8 cellular contexts compared by ENCODE assay signal in the genomic region with DNA sequence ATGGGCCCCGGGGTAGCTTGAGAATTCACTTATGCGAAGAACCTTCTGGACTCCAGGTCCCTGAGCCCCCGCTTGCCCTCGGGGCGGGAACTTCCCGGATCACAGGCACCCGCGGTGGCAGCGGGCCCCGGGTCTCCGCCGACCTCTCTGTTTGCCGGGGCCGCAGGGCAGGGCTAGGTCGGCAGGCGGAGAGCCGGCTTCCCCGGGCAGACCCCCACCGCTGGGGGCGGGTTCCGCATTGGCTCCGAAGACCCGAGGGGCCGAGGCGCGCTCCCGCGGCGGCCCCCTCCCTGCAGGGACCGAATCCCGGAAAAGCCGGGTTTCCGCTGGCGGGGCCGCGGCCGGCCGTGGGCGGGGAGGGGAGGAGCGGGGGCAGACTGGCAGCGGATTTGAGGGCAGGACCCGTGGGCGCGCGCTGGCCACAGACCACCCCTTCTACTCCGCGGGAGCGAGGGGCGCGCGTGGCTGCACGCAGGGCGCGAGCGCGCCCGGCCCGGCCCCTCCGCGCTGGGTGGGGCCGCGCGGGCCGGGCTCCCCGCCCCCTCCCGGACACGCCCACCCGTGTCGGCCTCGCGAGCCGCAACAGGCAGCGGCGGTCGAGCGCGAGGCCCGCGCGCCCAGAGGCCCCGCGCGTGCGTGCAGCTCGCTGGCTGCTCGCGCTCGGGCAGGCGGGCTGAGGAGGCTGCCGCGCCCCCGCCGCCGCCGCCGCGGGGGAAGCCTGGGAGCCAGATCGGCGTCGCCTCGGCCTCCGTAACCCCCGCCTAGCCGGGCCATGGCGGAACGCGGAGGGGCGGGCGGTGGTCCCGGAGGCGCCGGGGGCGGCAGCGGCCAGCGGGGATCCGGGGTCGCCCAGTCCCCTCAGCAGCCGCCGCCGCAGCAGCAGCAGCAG. TPM values are rescaled to one million over a fixed set of nuclear protein-coding genes. Genes with fewer than 3 reads are reported as not detected.
A peak's percentile ranks its signal among the peaks of the same experiment; 100 is the strongest.
DNase-seq lines count a peak whose midpoint lies in the region; ATAC-seq and TF ChIP-seq lines count a peak whose summit lies in the region.

A gene (plus strand): TSS at position 558 of the 889 bp plus-strand sequence. CDS start 215 bp downstream, at position 773.

- peaks cover 20% of the 10 kb centered on the region for H3K36me3 ChIP-seq in GM06990 (ENCODE audit: control insufficient read depth, insufficient read depth, low read length)

- POLR2A ChIA-PET in activated CD8-positive, alpha-beta T cell treated with anti-CD3 and anti-CD28 coated beads for 36 hours (lab: Charles Lee), result interaction anchor here (0.8 to 11.1 kb wide), 9 partner anchors 11 to 96 kb away, joined by 3 to 131 read pairs (median 3); a partner anchor contains a TSS

- peak; percentile 63 for ATAC-seq in activated CD8-positive, alpha-beta T cell treated with anti-CD3 and anti-CD28 coated beads for 36 hours
- ATAC-seq in HG02938 (IDR thresholded peaks at IDR 0.05; ENCODE audit: unreplicated experiment), result no peak

- peak within 1 kb of the TSS; percentile 90 for H3K27ac Mint-ChIP-seq in HFFc6
- peak within 1 kb of the TSS; percentile 95 for H3K27ac Mint-ChIP-seq in activated CD8-positive, alpha-beta T cell treated with anti-CD3 and anti-CD28 coated beads for 36 hours

- TF ChIP-seq POLR2A in lower leg skin (IDR thresholded peaks at IDR 0.05), result no peak

- H3K27me3 Mint-ChIP-seq in HFFc6 (ENCODE audit: insufficient read depth), result no peaks in the 10 kb centered on the region; the same call in none of the 2 replicates
- H3K27me3 Mint-ChIP-seq in activated CD8-positive, alpha-beta T cell treated with anti-CD3 and anti-CD28 coated beads for 36 hours, result no peaks in the 10 kb centered on the region

- DNase-seq in GM06990 (ENCODE audit: extremely low read depth, insufficient read length), result peak; percentile 85
- peak; percentile 71 for DNase-seq in HFFc6
- peak; percentile 43 for DNase-seq in NCI-H2171 treated with DMSO at 0.1 percent for 48 hours (lab: John Stamatoyannopoulos, UW)
- DNase-seq in activated CD8-positive, alpha-beta T cell treated with anti-CD3 and anti-CD28 coated beads for 36 hours, result peak; percentile 80
- DNase-seq in ecto neural progenitor cell (ENCODE audit: low spot score), result peak; percentile 82
- peak; percentile 47 to 93 for DNase-seq in lower leg skin (ENCODE audit: low spot score in 2 of 2)
- peak; percentile 40 to 67 (median 62) for DNase-seq in stimulated activated CD4-positive, alpha-beta T cell treated with anti-CD3 and anti-CD28 coated beads, TNF-alpha, amount 100 ng/mL, for 1 hour (ENCODE audit: low read depth in 3 of 3, low spot score in 1 of 3)

- intact Hi-C loops in activated CD8-positive, alpha-beta T cell treated with anti-CD3 and anti-CD28 coated beads for 36 hours (cut with micrococcal nuclease), result loop anchor here (2.0 kb wide), 1 partner anchor 57 kb away; no protein-coding TSS in a partner anchor
- intact Hi-C loops in lower leg skin (cut with DNase I; ENCODE audit: low total_unique reads), result loop anchor here (10.0 kb wide), 1 partner anchor 65 kb away; no protein-coding TSS in a partner anchor

- WGBS in lower leg skin, 2 donors, result 0 to 1% methylated on average over 18 to 25 of the region's 120 CpGs

- TF ChIP-seq CTCF in GM06990 (IDR thresholded peaks at IDR 0.05; ENCODE audit: insufficient read depth, low read length, poor library complexity, severe bottlenecking) (no peak), HFFc6 (IDR thresholded peaks at IDR 0.05) (0 out of 2 replicates have a peak, but pooled peaks have one; percentile 17), lower leg skin (IDR thresholded peaks at IDR 0.05) (no peak)
- TF ChIP-seq CTCF in activated CD8-positive, alpha-beta T cell treated with anti-CD3 and anti-CD28 coated beads for 36 hours (IDR thresholded peaks at IDR 0.05), result no peak

- H3K36me3 Mint-ChIP-seq in HFFc6 (ENCODE audit: low read depth), result peaks cover 56% of the 10 kb centered on the region
- H3K36me3 Mint-ChIP-seq in activated CD8-positive, alpha-beta T cell treated with anti-CD3 and anti-CD28 coated beads for 36 hours (ENCODE audit: low read depth), result peaks cover 69% of the 10 kb centered on the region

- no peaks in the 10 kb centered on the region for H3K27me3 ChIP-seq in GM06990 (replicated peaks; ENCODE audit: control insufficient read depth, insufficient read depth, low read length)

- H3K9me3 Mint-ChIP-seq in HFFc6, result no peaks in the 10 kb centered on the region
- H3K9me3 Mint-ChIP-seq in activated CD8-positive, alpha-beta T cell treated with anti-CD3 and anti-CD28 coated beads for 36 hours, result no peaks in the 10 kb centered on the region

- H3K4me3 ChIP-seq in GM06990 (replicated peaks; ENCODE audit: low read depth, low read length) (peak within 1 kb of the TSS; percentile 86), lower leg skin (ENCODE audit: low read depth, poor library complexity, severe bottlenecking) (peak within 1 kb of the TSS; percentile 88)

- CTCF ChIA-PET in activated CD8-positive, alpha-beta T cell treated with anti-CD3 and anti-CD28 coated beads for 36 hours (lab: Charles Lee), result interaction anchor here (1.1 to 10.2 kb wide), 17 partner anchors 11 to 180 kb away, joined by 3 to 133 read pairs (median 9); a partner anchor contains a TSS

- peak within 1 kb of the TSS; percentile 97 for H3K4me3 Mint-ChIP-seq in HFFc6
- peak within 1 kb of the TSS; percentile 81 for H3K4me3 Mint-ChIP-seq in activated CD8-positive, alpha-beta T cell treated with anti-CD3 and anti-CD28 coated beads for 36 hours

- H3K4me1 Mint-ChIP-seq in HFFc6 (ENCODE audit: low read depth), result peaks cover 41% of the 10 kb centered on the region
- H3K4me1 Mint-ChIP-seq in activated CD8-positive, alpha-beta T cell treated with anti-CD3 and anti-CD28 coated beads for 36 hours (ENCODE audit: low read depth), result peaks cover 63% of the 10 kb centered on the region

RNA-seq across cellular contexts. Expression of the gene that starts here (rescaled TPM):
- total RNA-seq in HFFc6 (2021; fragmentation: NEBNext Ultra II Directional; extraction: Animal tissue kit (Norgen Biotek cat#: 25700)), result 100 to 1,000 TPM in 2 of 6 experiments, 10 to 100 TPM in 4; 82.8 to 114 (median 91.8) TPM
- 10 to 100 TPM; 76.3 to 78.3 TPM for total RNA-seq in activated CD8-positive, alpha-beta T cell treated with anti-CD3 and anti-CD28 coated beads for 36 hours
- total RNA-seq in lower leg skin, result 10 to 100 TPM; 26.7 to 41.1 (median 32.4) TPM
